ENCODE assay signal across 8 cellular contexts in the genomic region with DNA sequence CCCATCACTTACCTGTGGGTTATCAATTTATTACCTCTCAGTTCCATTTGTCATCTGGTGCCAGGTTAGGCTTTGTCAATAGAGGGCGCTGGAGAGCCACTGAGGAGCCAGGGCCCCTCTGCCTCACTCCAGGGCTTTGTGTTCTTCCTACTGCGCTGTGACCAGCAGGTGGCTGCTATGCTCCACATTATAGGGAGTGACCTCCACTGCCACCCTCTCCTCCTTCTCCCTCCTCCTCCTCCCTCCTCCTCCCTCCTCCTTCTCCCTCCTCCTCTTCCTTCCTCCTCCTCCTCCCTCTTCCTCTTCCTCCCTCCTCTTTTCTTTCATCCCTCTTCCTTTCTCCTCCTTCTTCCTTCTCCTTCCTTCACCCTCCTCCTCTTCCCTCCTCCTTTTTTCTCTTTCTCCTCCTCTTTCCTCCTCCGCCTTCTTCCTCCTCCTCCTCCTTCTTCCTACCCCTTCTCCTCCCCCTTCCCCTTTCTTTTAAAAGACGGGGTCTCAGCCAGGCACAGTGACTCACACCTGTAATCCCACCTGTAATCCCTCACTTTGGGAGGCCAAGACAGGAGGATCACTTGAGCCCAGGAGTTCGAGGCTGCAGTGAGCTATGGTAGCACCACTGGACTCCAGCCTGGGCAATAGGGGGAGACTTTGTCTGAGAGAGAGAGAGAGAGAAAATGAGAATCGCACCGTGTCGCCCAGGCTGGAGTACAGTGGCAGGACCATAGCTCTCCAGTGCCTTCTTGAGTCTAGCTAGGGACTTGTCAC. TPM values are rescaled to one million over a fixed set of nuclear protein-coding genes. Genes with fewer than 3 reads are reported as not detected.
DNase-seq lines count a peak whose midpoint lies in the region; ATAC-seq and TF ChIP-seq lines count a peak whose summit lies in the region.

No MANE protein-coding gene starts in this region.

- no peak overlapping the region for H3K27ac Mint-ChIP-seq in neural progenitor cell

- DNase-seq in DMS153 treated with DMSO at 0.1 percent for 48 hours (lab: John Stamatoyannopoulos, UW; ENCODE audit: unreplicated experiment) = peak; percentile 84
- peak; percentile 85 for DNase-seq in activated T-cell treated with anti-CD3 and anti-CD28 coated beads for 48 hours (ENCODE audit: low read depth)
- DNase-seq in fibroblast of lung (ENCODE audit: low read depth in 2 of 2) = peak; percentile 69 to 84
- DNase-seq in neural progenitor cell (ENCODE audit: low spot score) = peak; percentile 93
- peak in 47 of 49 donors; percentile 28 to 90 (median 76) for DNase-seq in substantia nigra (lab: John Stamatoyannopoulos, UW)

- no peak overlapping the region for H3K4me3 ChIP-seq in fibroblast of lung (replicated peaks in 1 of 4; ENCODE audit: control extremely low read depth in 1 of 4, insufficient read depth in 1 of 4, low read depth in 3 of 4, low read length in 4 of 4)
- no peak overlapping the region for H3K4me3 ChIP-seq in neural progenitor cell

- no peaks in the 10 kb centered on the region for H3K36me3 ChIP-seq in fibroblast of lung (ENCODE audit: control insufficient read depth, insufficient read depth, low read length)
- no peaks in the 10 kb centered on the region for H3K36me3 ChIP-seq in neural progenitor cell

- H3K4me1 ChIP-seq in fibroblast of lung (ENCODE audit: control insufficient read depth, extremely low read depth, insufficient read depth, low read length) (no peaks in the 10 kb centered on the region), neural progenitor cell (no peaks in the 10 kb centered on the region)

- no peaks in the 10 kb centered on the region for H3K36me3 Mint-ChIP-seq in neural progenitor cell

- H4K20me1 ChIP-seq in fibroblast of lung (ENCODE audit: control insufficient read depth, extremely low read depth, insufficient read depth, low read length) (no peaks in the 10 kb centered on the region), neural progenitor cell (ENCODE audit: low read depth) (no peaks in the 10 kb centered on the region)

- TF ChIP-seq CTCF in LNCAP (IDR thresholded peaks at IDR 0.05) (peak; percentile 98), fibroblast of lung (conservative IDR thresholded peaks at IDR 0.05 in 1 of 2, IDR thresholded peaks at IDR 0.05 in 1 of 2; ENCODE audit: low read depth in 1 of 2, low read length in 2 of 2) (peak; percentile 96 to 99), neural progenitor cell (IDR thresholded peaks at IDR 0.05) (peak; percentile 93)

- no peaks in the 10 kb centered on the region for H3K9me3 Mint-ChIP-seq in neural progenitor cell

- H3K27ac ChIP-seq in fibroblast of lung (ENCODE audit: insufficient read depth, low read length) (no peak overlapping the region), neural progenitor cell (no peak overlapping the region), substantia nigra (ENCODE audit: low read depth, low read length, poor library complexity, severe bottlenecking) (no peak overlapping the region)

- H3K4me1 Mint-ChIP-seq in neural progenitor cell = peaks cover 7% of the 10 kb centered on the region

- peaks cover 2% of the 10 kb centered on the region for H3K27me3 Mint-ChIP-seq in neural progenitor cell (ENCODE audit: insufficient read depth, low read depth)

- H3K9ac ChIP-seq in fibroblast of lung (ENCODE audit: insufficient read depth, low read length) (no peak overlapping the region), neural progenitor cell (no peak overlapping the region)

- no peak overlapping the region for H2AFZ ChIP-seq in fibroblast of lung (ENCODE audit: low read length)
- no peak overlapping the region for H2AFZ ChIP-seq in neural progenitor cell (replicated peaks)

- H3K9me3 ChIP-seq in fibroblast of lung (ENCODE audit: control insufficient read depth, insufficient read depth, low read depth, low read length) = no peaks in the 10 kb centered on the region
- H3K9me3 ChIP-seq in neural progenitor cell (ENCODE audit: low read depth) = no peaks in the 10 kb centered on the region

- H3K27me3 ChIP-seq in fibroblast of lung (ENCODE audit: control insufficient read depth, insufficient read depth, low read length) (no peaks in the 10 kb centered on the region), neural progenitor cell (peaks cover 4% of the 10 kb centered on the region)

- no peak overlapping the region for H3K4me3 Mint-ChIP-seq in neural progenitor cell

- ATAC-seq in GM21786 (IDR thresholded peaks at IDR 0.05; ENCODE audit: unreplicated experiment) = peak; percentile 53

- no peaks in the 10 kb centered on the region for H3K79me2 ChIP-seq in fibroblast of lung (ENCODE audit: control insufficient read depth, insufficient read depth, low read length)
- H3K79me2 ChIP-seq in neural progenitor cell (ENCODE audit: low read depth) = no peaks in the 10 kb centered on the region

- peaks cover 11% of the 10 kb centered on the region for H3F3A ChIP-seq in neural progenitor cell (ENCODE audit: low read depth)

- H3K4me2 ChIP-seq in fibroblast of lung (ENCODE audit: extremely low read depth, insufficient read depth, low read length) (no peak overlapping the region), neural progenitor cell (no peak overlapping the region)

TF ChIP-seq in PFSK-1, 5 proteins besides CTCF, POLR2A, EP300 and RAD21:
- peak; percentile 42 for TF ChIP-seq FOXP2 (optimal IDR thresholded peaks at IDR 0.05; ENCODE audit: borderline replicate concordance, extremely low read depth, extremely low read length, insufficient read depth)
- TF ChIP-seq TAF1 (IDR thresholded peaks at IDR 0.05; ENCODE audit: borderline replicate concordance, insufficient read depth, low read length) = no peak
- TF ChIP-seq, protein P1, sequence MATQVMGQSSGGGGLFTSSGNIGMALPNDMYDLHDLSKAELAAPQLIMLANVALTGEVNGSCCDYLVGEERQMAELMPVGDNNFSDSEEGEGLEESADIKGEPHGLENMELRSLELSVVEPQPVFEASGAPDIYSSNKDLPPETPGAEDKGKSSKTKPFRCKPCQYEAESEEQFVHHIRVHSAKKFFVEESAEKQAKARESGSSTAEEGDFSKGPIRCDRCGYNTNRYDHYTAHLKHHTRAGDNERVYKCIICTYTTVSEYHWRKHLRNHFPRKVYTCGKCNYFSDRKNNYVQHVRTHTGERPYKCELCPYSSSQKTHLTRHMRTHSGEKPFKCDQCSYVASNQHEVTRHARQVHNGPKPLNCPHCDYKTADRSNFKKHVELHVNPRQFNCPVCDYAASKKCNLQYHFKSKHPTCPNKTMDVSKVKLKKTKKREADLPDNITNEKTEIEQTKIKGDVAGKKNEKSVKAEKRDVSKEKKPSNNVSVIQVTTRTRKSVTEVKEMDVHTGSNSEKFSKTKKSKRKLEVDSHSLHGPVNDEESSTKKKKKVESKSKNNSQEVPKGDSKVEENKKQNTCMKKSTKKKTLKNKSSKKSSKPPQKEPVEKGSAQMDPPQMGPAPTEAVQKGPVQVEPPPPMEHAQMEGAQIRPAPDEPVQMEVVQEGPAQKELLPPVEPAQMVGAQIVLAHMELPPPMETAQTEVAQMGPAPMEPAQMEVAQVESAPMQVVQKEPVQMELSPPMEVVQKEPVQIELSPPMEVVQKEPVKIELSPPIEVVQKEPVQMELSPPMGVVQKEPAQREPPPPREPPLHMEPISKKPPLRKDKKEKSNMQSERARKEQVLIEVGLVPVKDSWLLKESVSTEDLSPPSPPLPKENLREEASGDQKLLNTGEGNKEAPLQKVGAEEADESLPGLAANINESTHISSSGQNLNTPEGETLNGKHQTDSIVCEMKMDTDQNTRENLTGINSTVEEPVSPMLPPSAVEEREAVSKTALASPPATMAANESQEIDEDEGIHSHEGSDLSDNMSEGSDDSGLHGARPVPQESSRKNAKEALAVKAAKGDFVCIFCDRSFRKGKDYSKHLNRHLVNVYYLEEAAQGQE (IDR thresholded peaks at IDR 0.05; ENCODE audit: insufficient read depth in 1 of 2, low read depth in 2 of 2, low read length in 2 of 2) = peak in 1 of 2 experiments; percentile 47; a peak in 1 of 4 replicates
- no peak for TF ChIP-seq POLR2AphosphoS5 (IDR thresholded peaks at IDR 0.05; ENCODE audit: low read depth, low read length)

RNA-seq across cellular contexts. Expression of a gene that starts 10.3 kb away (rescaled TPM):
- 0.21 TPM for polyA plus RNA-seq in PFSK-1 (2012; ENCODE audit: insufficient read length, low read depth)
- total RNA-seq in fibroblast of lung = not detected in 2 replicates
- not detected in 2 replicates for polyA plus RNA-seq in fibroblast of lung
- not detected in 2 replicates for polyA plus RNA-seq in fibroblast of lung (2012)
- not detected in 2 replicates for polyA minus RNA-seq in fibroblast of lung (ENCODE audit: low replicate concordance)
- not detected in 2 replicates for total RNA-seq in neural progenitor cell (ENCODE audit: low replicate concordance)

RNA-seq across cellular contexts. Expression of a gene that starts 23.8 kb away (rescaled TPM):
- 69.0 TPM for polyA plus RNA-seq in PFSK-1 (2012; ENCODE audit: insufficient read length, low read depth)
- total RNA-seq in fibroblast of lung = 3.9 and 5.4 TPM in 2 replicates
- 7.4 and 12.5 TPM in 2 replicates for polyA plus RNA-seq in fibroblast of lung
- 12.3 and 17.3 TPM in 2 replicates for polyA plus RNA-seq in fibroblast of lung (2012)
- 60.2 and 93.0 TPM in 2 replicates for polyA minus RNA-seq in fibroblast of lung (ENCODE audit: low replicate concordance)
- total RNA-seq in neural progenitor cell (ENCODE audit: low replicate concordance) = 12.6 and 16.0 TPM in 2 replicates

RNA-seq across cellular contexts. Expression of a gene that starts 27.7 kb away (rescaled TPM):
- polyA plus RNA-seq in PFSK-1 (2012; ENCODE audit: insufficient read length, low read depth) = not detected
- total RNA-seq in fibroblast of lung (not detected in 2 replicates), neural progenitor cell (ENCODE audit: low replicate concordance) (1.3 TPM in 1 of 2 replicates, not detected in the other)
- 0.06 and 0.27 TPM in 2 replicates for polyA plus RNA-seq in fibroblast of lung
- polyA plus RNA-seq in fibroblast of lung (2012) = 0.13 and 0.30 TPM in 2 replicates
- not detected in 2 replicates for polyA minus RNA-seq in fibroblast of lung (ENCODE audit: low replicate concordance)

RNA-seq across cellular contexts. Expression of a gene that starts 45.9 kb away (rescaled TPM):
- 338 TPM for polyA plus RNA-seq in PFSK-1 (2012; ENCODE audit: insufficient read length, low read depth)
- 194 and 279 TPM in 2 replicates for total RNA-seq in fibroblast of lung
- polyA plus RNA-seq in fibroblast of lung = 382 and 499 TPM in 2 replicates
- 591 and 688 TPM in 2 replicates for polyA plus RNA-seq in fibroblast of lung (2012)
- polyA minus RNA-seq in fibroblast of lung (ENCODE audit: low replicate concordance) = 460 and 636 TPM in 2 replicates
- total RNA-seq in neural progenitor cell (ENCODE audit: low replicate concordance) = 403 and 511 TPM in 2 replicates

RNA-seq across cellular contexts. Expression of a gene that starts 48.2 kb away (rescaled TPM):
- polyA plus RNA-seq in PFSK-1 (2012; ENCODE audit: insufficient read length, low read depth) = 8.7 TPM
- total RNA-seq in fibroblast of lung (0.17 and 0.51 TPM in 2 replicates), neural progenitor cell (ENCODE audit: low replicate concordance) (5.0 and 9.2 TPM in 2 replicates)
- polyA plus RNA-seq in fibroblast of lung = 0.75 and 2.1 TPM in 2 replicates
- polyA plus RNA-seq in fibroblast of lung (2012) = 2.0 and 6.1 TPM in 2 replicates
- 0.98 and 22.0 TPM in 2 replicates for polyA minus RNA-seq in fibroblast of lung (ENCODE audit: low replicate concordance)
